ENCODE assay signal across 8 cellular contexts in the genomic region with DNA sequence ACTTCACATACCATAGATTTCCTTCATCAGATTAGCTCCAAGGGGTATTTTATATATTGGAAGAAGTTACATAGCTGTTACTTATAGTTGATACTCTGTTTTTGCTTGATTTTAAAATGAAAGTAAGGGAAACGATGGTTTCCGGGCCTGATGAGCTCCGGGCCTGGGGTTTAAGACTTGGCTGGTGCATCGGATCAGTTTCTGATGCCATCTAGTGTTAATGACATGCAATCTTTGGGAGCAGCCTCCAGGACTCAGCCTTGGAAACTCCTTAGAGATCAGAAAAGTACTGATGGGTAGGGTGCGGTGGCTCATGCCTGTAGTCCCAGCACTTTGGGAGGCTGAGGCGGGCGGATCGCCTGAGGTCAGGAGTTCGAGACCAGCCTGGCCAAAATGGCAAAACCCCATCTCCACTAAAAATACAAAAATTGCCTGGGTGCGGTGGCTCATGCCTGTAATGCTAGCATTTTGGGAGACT. TPM values are rescaled to one million over a fixed set of nuclear protein-coding genes. Genes with fewer than 3 reads are reported as not detected.
DNase-seq lines count a peak whose midpoint lies in the region; ATAC-seq and TF ChIP-seq lines count a peak whose summit lies in the region.

No MANE protein-coding gene starts in this region.

- BruUV-seq in PC-9 (replicated peaks; lab: Mats Ljungman, UMichigan) = no TSS peak

- peaks cover 14% of the 10 kb centered on the region for H3K4me1 Mint-ChIP-seq in activated T-helper 1 cell treated with anti-CD3 and anti-CD28 coated beads, Interleukin-12 subunit alpha, Interleukin-12 subunit beta, Interleukin-2, Interleukin-4 antibody, amounts not matched to agents 30 ng/mL and 10 ng/mL and 1 ng/mL, durations not matched to agents 14 hours and 24 hours and 36 hours (ENCODE audit: low read depth)
- H3K4me1 Mint-ChIP-seq in neural progenitor cell = no peaks in the 10 kb centered on the region

- H3K9ac ChIP-seq in neural progenitor cell = no peak overlapping the region

- H2AFZ ChIP-seq in PC-9 = peak overlapping the region; percentile 82
- H2AFZ ChIP-seq in neural progenitor cell (replicated peaks) = peak overlapping the region; percentile 73

- H3K36me3 Mint-ChIP-seq in activated T-helper 1 cell treated with anti-CD3 and anti-CD28 coated beads, Interleukin-12 subunit alpha, Interleukin-12 subunit beta, Interleukin-2, Interleukin-4 antibody, amounts not matched to agents 30 ng/mL and 10 ng/mL and 1 ng/mL, durations not matched to agents 14 hours and 24 hours and 36 hours (ENCODE audit: low read depth) = no peaks in the 10 kb centered on the region
- no peaks in the 10 kb centered on the region for H3K36me3 Mint-ChIP-seq in neural progenitor cell

- H3K36me3 ChIP-seq in PC-9 (ENCODE audit: low read depth) (no peaks in the 10 kb centered on the region), neural progenitor cell (no peaks in the 10 kb centered on the region), uterus (no peaks in the 10 kb centered on the region)

- H3K27me3 ChIP-seq in PC-9 (ENCODE audit: insufficient read depth, low read depth) (no peaks in the 10 kb centered on the region), neural progenitor cell (no peaks in the 10 kb centered on the region), uterus (no peaks in the 10 kb centered on the region)

- DNase-seq in EH (ENCODE audit: low read depth) (peak; percentile 88), KG1 (lab: John Stamatoyannopoulos, UW) (peak; percentile 18), PC-9 (peak; percentile 49 to 75), fibroblast of the conjunctiva (ENCODE audit: low read depth) (peak; percentile 88), neural progenitor cell (ENCODE audit: low spot score) (peak; percentile 70), uterus (peak; percentile 45 to 49)
- DNase-seq in activated T-helper 1 cell treated with anti-CD3 and anti-CD28 coated beads, Interleukin-12 subunit alpha, Interleukin-12 subunit beta, Interleukin-2, Interleukin-4 antibody, amounts not matched to agents 30 ng/mL and 10 ng/mL and 1 ng/mL, durations not matched to agents 14 hours and 24 hours and 36 hours (ENCODE audit: low spot score) = peak; percentile 18

- no peak for ATAC-seq in GM19023 (IDR thresholded peaks at IDR 0.05; ENCODE audit: unreplicated experiment)

- CTCF ChIA-PET in PC-9 (lab: Charles Lee) = interaction anchor here (0.6 to 2.3 kb wide), 10 partner anchors 9 to 598 kb away, joined by 3 to 11 read pairs (median 3); no protein-coding TSS in a partner anchor

- H3K4me3 ChIP-seq in PC-9 (peak overlapping the region; percentile 48; the same call in 1 of the 2 replicates), neural progenitor cell (no peak overlapping the region), uterus (no peak overlapping the region)

- H3K4me1 ChIP-seq in PC-9 (replicated peaks; ENCODE audit: insufficient read depth) (peaks cover 5% of the 10 kb centered on the region; the same call in 1 of the 2 replicates), neural progenitor cell (no peaks in the 10 kb centered on the region), uterus (no peaks in the 10 kb centered on the region)

- H3K4me2 ChIP-seq in PC-9 (peak overlapping the region; percentile 76), neural progenitor cell (no peak overlapping the region)

- H3K9me2 ChIP-seq in PC-9 (ENCODE audit: insufficient read depth) = no peaks in the 10 kb centered on the region

- H3K27me3 Mint-ChIP-seq in activated T-helper 1 cell treated with anti-CD3 and anti-CD28 coated beads, Interleukin-12 subunit alpha, Interleukin-12 subunit beta, Interleukin-2, Interleukin-4 antibody, amounts not matched to agents 30 ng/mL and 10 ng/mL and 1 ng/mL, durations not matched to agents 14 hours and 24 hours and 36 hours (ENCODE audit: insufficient read depth) = peaks cover 2% of the 10 kb centered on the region
- no peaks in the 10 kb centered on the region for H3K27me3 Mint-ChIP-seq in neural progenitor cell (ENCODE audit: insufficient read depth, low read depth)

- no peak overlapping the region for H3K27ac Mint-ChIP-seq in activated T-helper 1 cell treated with anti-CD3 and anti-CD28 coated beads, Interleukin-12 subunit alpha, Interleukin-12 subunit beta, Interleukin-2, Interleukin-4 antibody, amounts not matched to agents 30 ng/mL and 10 ng/mL and 1 ng/mL, durations not matched to agents 14 hours and 24 hours and 36 hours
- no peak overlapping the region for H3K27ac Mint-ChIP-seq in neural progenitor cell

- intact Hi-C loops in PC-9 (cut with micrococcal nuclease; ENCODE audit: unreplicated experiment) = loop anchor here (1.0 to 10.0 kb wide), 5 partner anchors 47 to 601 kb away; partner anchors contain the start of gene CNOT11
- intact Hi-C loops in activated T-helper 1 cell treated with anti-CD3 and anti-CD28 coated beads, Interleukin-12 subunit alpha, Interleukin-12 subunit beta, Interleukin-2, Interleukin-4 antibody, amounts not matched to agents 30 ng/mL and 10 ng/mL and 1 ng/mL, durations not matched to agents 14 hours and 24 hours and 36 hours (cut with micrococcal nuclease) = loop anchor here (1.0 to 2.0 kb wide), 3 partner anchors 55 to 193 kb away; partner anchors contain the start of gene TBC1D8
- intact Hi-C loops in uterus (cut with DNase I; ENCODE audit: low total_unique reads) = no loop called here

- H3K9me3 Mint-ChIP-seq in activated T-helper 1 cell treated with anti-CD3 and anti-CD28 coated beads, Interleukin-12 subunit alpha, Interleukin-12 subunit beta, Interleukin-2, Interleukin-4 antibody, amounts not matched to agents 30 ng/mL and 10 ng/mL and 1 ng/mL, durations not matched to agents 14 hours and 24 hours and 36 hours = peaks cover 4% of the 10 kb centered on the region
- peaks cover 7% of the 10 kb centered on the region for H3K9me3 Mint-ChIP-seq in neural progenitor cell

- POLR2A ChIA-PET in PC-9 (lab: Charles Lee; ENCODE audit: unreplicated experiment) = interaction anchor here (0.6 kb wide), 2 partner anchors 92 to 193 kb away, joined by 4 to 13 read pairs; no protein-coding TSS in a partner anchor

- no peaks in the 10 kb centered on the region for H3K9me3 ChIP-seq in PC-9 (ENCODE audit: insufficient read depth, low read depth)
- H3K9me3 ChIP-seq in neural progenitor cell (ENCODE audit: low read depth) = no peaks in the 10 kb centered on the region
- peaks cover 0 to 3% of the 10 kb centered on the region in 2 donors for H3K9me3 ChIP-seq in uterus

- TF ChIP-seq POLR2A in uterus (IDR thresholded peaks at IDR 0.05) = no peak

- H4K20me1 ChIP-seq in PC-9 (ENCODE audit: insufficient read depth) (no peaks in the 10 kb centered on the region), neural progenitor cell (ENCODE audit: low read depth) (no peaks in the 10 kb centered on the region)

- H3F3A ChIP-seq in PC-9 (ENCODE audit: insufficient read depth, low read depth) = peaks cover 5% of the 10 kb centered on the region; the same call in 1 of the 2 replicates
- H3F3A ChIP-seq in neural progenitor cell (ENCODE audit: low read depth) = no peaks in the 10 kb centered on the region

- H3K79me2 ChIP-seq in PC-9 (ENCODE audit: low read depth) = no peaks in the 10 kb centered on the region
- no peaks in the 10 kb centered on the region for H3K79me2 ChIP-seq in neural progenitor cell (ENCODE audit: low read depth)

- TF ChIP-seq CTCF in PC-9 (conservative IDR thresholded peaks at IDR 0.05) = peak; percentile 59
- peak; percentile 63 for TF ChIP-seq CTCF in neural progenitor cell (IDR thresholded peaks at IDR 0.05)
- TF ChIP-seq CTCF in uterus (IDR thresholded peaks at IDR 0.05) = peak; percentile 40 to 58 (median 50)

- H3K27ac ChIP-seq in PC-9 = peak overlapping the region; percentile 28; the same call in 1 of the 2 replicates
- no peak overlapping the region for H3K27ac ChIP-seq in neural progenitor cell
- no peak overlapping the region for H3K27ac ChIP-seq in uterus

- peak overlapping the region; percentile 53 for H3K4me3 Mint-ChIP-seq in activated T-helper 1 cell treated with anti-CD3 and anti-CD28 coated beads, Interleukin-12 subunit alpha, Interleukin-12 subunit beta, Interleukin-2, Interleukin-4 antibody, amounts not matched to agents 30 ng/mL and 10 ng/mL and 1 ng/mL, durations not matched to agents 14 hours and 24 hours and 36 hours
- no peak overlapping the region for H3K4me3 Mint-ChIP-seq in neural progenitor cell

RNA-seq across cellular contexts. Expression of gene CNOT11, which starts 47.1 kb away (rescaled TPM):
- total RNA-seq in PC-9 (2021) (39.0 and 60.6 TPM in 2 replicates), neural progenitor cell (ENCODE audit: low replicate concordance) (38.0 and 39.0 TPM in 2 replicates), uterus (10 to 100 TPM; 19.7 to 31.2 (median 21.6) TPM)
- total RNA-seq in activated T-helper 1 cell treated with anti-CD3 and anti-CD28 coated beads, Interleukin-12 subunit alpha, Interleukin-12 subunit beta, Interleukin-2, Interleukin-4 antibody, amounts not matched to agents 30 ng/mL and 10 ng/mL and 1 ng/mL, durations not matched to agents 14 hours and 24 hours and 36 hours = 70.6 and 74.7 TPM in 2 replicates

RNA-seq across cellular contexts. Expression of gene TBC1D8, which starts 54.4 kb away (rescaled TPM):
- total RNA-seq in PC-9 (2021) (25.2 and 25.3 TPM in 2 replicates), neural progenitor cell (ENCODE audit: low replicate concordance) (3.9 and 4.1 TPM in 2 replicates), uterus (10 to 100 TPM; 16.7 to 44.0 (median 19.7) TPM)
- 0.91 and 1.1 TPM in 2 replicates for total RNA-seq in activated T-helper 1 cell treated with anti-CD3 and anti-CD28 coated beads, Interleukin-12 subunit alpha, Interleukin-12 subunit beta, Interleukin-2, Interleukin-4 antibody, amounts not matched to agents 30 ng/mL and 10 ng/mL and 1 ng/mL, durations not matched to agents 14 hours and 24 hours and 36 hours

Comparison
In these comparisons a context has a peak if more than half of its experiments do, and no peak if none do; other contexts are left out.
1. DNase-seq: peak in every context shown above with its lines; median percentile 88 in EH; 88 in fibroblast of the conjunctiva; 70 in neural progenitor cell; 62 in PC-9; 47 in uterus; 18 in KG1; 18 in activated T-helper 1 cell treated with anti-CD3 and anti-CD28 coated beads, Interleukin-12 subunit alpha, Interleukin-12 subunit beta, Interleukin-2, Interleukin-4 antibody, amounts not matched to agents 30 ng/mL and 10 ng/mL and 1 ng/mL, durations not matched to agents 14 hours and 24 hours and 36 hours.